In genomic region chr10:102744374-102745051, GRCh38 we compare ENCODE assay signal across 8 cellular contexts. TPM values are rescaled to one million over a fixed set of nuclear protein-coding genes. Genes with fewer than 3 reads are reported as not detected.
DNase-seq lines count a peak whose midpoint lies in the region; ATAC-seq and TF ChIP-seq lines count a peak whose summit lies in the region.

No MANE protein-coding gene starts in this region.

- H3K9me3 ChIP-seq in hepatocyte (ENCODE audit: low read depth): no peaks in the 10 kb centered on the region

- no peaks in the 10 kb centered on the region for H3K27me3 Mint-ChIP-seq in activated naive CD8-positive, alpha-beta T cell treated with anti-CD3 and anti-CD28 coated beads, Interleukin-2, amount 50 U/mL, for 24 hours

- H3K27ac ChIP-seq in HL-60 (replicated peaks): peak overlapping the region; percentile 68
- H3K27ac ChIP-seq in hepatocyte: peak overlapping the region; percentile 47

- no peaks in the 10 kb centered on the region for H4K20me1 ChIP-seq in hepatocyte (ENCODE audit: insufficient read depth, poor library complexity, severe bottlenecking)

- peaks cover 58% of the 10 kb centered on the region for H3K4me1 Mint-ChIP-seq in activated naive CD8-positive, alpha-beta T cell treated with anti-CD3 and anti-CD28 coated beads, Interleukin-2, amount 50 U/mL, for 24 hours

- peak; percentile 51 for DNase-seq in GM12865 (ENCODE audit: low read depth)
- no peak for DNase-seq in HL-60 (ENCODE audit: low read depth in 1 of 2, low spot score in 1 of 2)
- no peak for DNase-seq in activated naive CD8-positive, alpha-beta T cell treated with anti-CD3 and anti-CD28 coated beads, Interleukin-2, amount 50 U/mL, for 24 hours
- peak; percentile 41 for DNase-seq in hepatocyte (ENCODE audit: low spot score)
- no peak for DNase-seq in sciatic nerve (ENCODE audit: low spot score)
- no peak for DNase-seq in NCI-H187 treated with DMSO at 0.1 percent for 48 hours (lab: John Stamatoyannopoulos, UW)
- no peak for DNase-seq in epidermal melanocyte (ENCODE audit: insufficient read length, low spot score)
- no peak for DNase-seq in A172 (ENCODE audit: low spot score)

- peak overlapping the region; percentile 87 for H3K4me2 ChIP-seq in hepatocyte

- peak overlapping the region; percentile 99 for H3K4me3 Mint-ChIP-seq in activated naive CD8-positive, alpha-beta T cell treated with anti-CD3 and anti-CD28 coated beads, Interleukin-2, amount 50 U/mL, for 24 hours

- ATAC-seq in activated naive CD8-positive, alpha-beta T cell treated with anti-CD3 and anti-CD28 coated beads, Interleukin-2, amount 50 U/mL, for 24 hours: peak; percentile 1
- ATAC-seq in sciatic nerve: peak; percentile 30

- H3K27ac Mint-ChIP-seq in activated naive CD8-positive, alpha-beta T cell treated with anti-CD3 and anti-CD28 coated beads, Interleukin-2, amount 50 U/mL, for 24 hours: peak overlapping the region; percentile 93

- no peak for TF ChIP-seq CTCF in GM12865 (IDR thresholded peaks at IDR 0.05; ENCODE audit: insufficient read depth, low read depth, low read length, missing control alignments)
- no peak for TF ChIP-seq CTCF in HL-60 (IDR thresholded peaks at IDR 0.05; ENCODE audit: insufficient read depth, low read length)
- TF ChIP-seq CTCF in hepatocyte (IDR thresholded peaks at IDR 0.05; ENCODE audit: poor library complexity): no peak

- 14% methylated on average over 9 of the region's 9 CpGs for WGBS in hepatocyte (ENCODE audit: low lambda C conversion rate, missing lambda C conversion rate)

- H3K36me3 ChIP-seq in hepatocyte (replicated peaks; ENCODE audit: insufficient read depth, low read depth): no peaks in the 10 kb centered on the region

- no peaks in the 10 kb centered on the region for H3K9me2 ChIP-seq in hepatocyte (replicated peaks; ENCODE audit: insufficient read depth)

- peaks cover 53% of the 10 kb centered on the region for H3K79me2 ChIP-seq in hepatocyte

- H3K36me3 Mint-ChIP-seq in activated naive CD8-positive, alpha-beta T cell treated with anti-CD3 and anti-CD28 coated beads, Interleukin-2, amount 50 U/mL, for 24 hours (ENCODE audit: low read depth): peaks cover 10% of the 10 kb centered on the region

- peaks cover 16% of the 10 kb centered on the region for H3K4me1 ChIP-seq in hepatocyte (ENCODE audit: insufficient read depth)

- H3K27me3 ChIP-seq in HL-60 (ENCODE audit: insufficient read depth, poor library complexity, severe bottlenecking) (no peaks in the 10 kb centered on the region), hepatocyte (no peaks in the 10 kb centered on the region)

- H3K9me3 Mint-ChIP-seq in activated naive CD8-positive, alpha-beta T cell treated with anti-CD3 and anti-CD28 coated beads, Interleukin-2, amount 50 U/mL, for 24 hours: peaks cover 6% of the 10 kb centered on the region

- no peak overlapping the region for H2AFZ ChIP-seq in hepatocyte

- intact Hi-C loops in sciatic nerve (cut with DNase I): no loop called here

- H3K4me3 ChIP-seq in GM12865 (ENCODE audit: low read depth, low read length): peak overlapping the region; percentile 97
- peak overlapping the region; percentile 88 for H3K4me3 ChIP-seq in HL-60 (replicated peaks; ENCODE audit: insufficient read depth, low read length)
- peak overlapping the region; percentile 63 for H3K4me3 ChIP-seq in hepatocyte

RNA-seq across cellular contexts. Expression of gene WBP1L, which starts 0.8 kb away (rescaled TPM):
- 57.1 and 57.8 TPM in 2 replicates for total RNA-seq in hepatocyte
- polyA plus RNA-seq in hepatocyte: 21.6 and 24.5 TPM in 2 replicates
- total RNA-seq in sciatic nerve: 66.2 TPM
- 19.1 and 26.4 TPM in 2 replicates for total RNA-seq in A172 (2014; rRNA removed; shearing (Covaris generic))

RNA-seq across cellular contexts. Expression of gene SFXN2, which starts 30.1 kb away (rescaled TPM):
- total RNA-seq in hepatocyte (6.2 and 17.5 TPM in 2 replicates), sciatic nerve (7.6 TPM)
- polyA plus RNA-seq in hepatocyte: 12.3 and 15.7 TPM in 2 replicates
- total RNA-seq in A172 (2014; rRNA removed; shearing (Covaris generic)): 7.3 and 9.5 TPM in 2 replicates

RNA-seq across cellular contexts. Expression of gene ARL3, which starts 30.3 kb away (rescaled TPM):
- 6.4 and 9.6 TPM in 2 replicates for total RNA-seq in hepatocyte
- 16.5 and 18.5 TPM in 2 replicates for polyA plus RNA-seq in hepatocyte
- 17.4 TPM for total RNA-seq in sciatic nerve
- 11.1 and 17.9 TPM in 2 replicates for total RNA-seq in A172 (2014; rRNA removed; shearing (Covaris generic))

Comparison
In these comparisons a context has a peak if more than half of its experiments do, and no peak if none do; other contexts are left out.
1. DNase-seq: peak in GM12865 (single experiment) and hepatocyte (single experiment); none in HL-60 (0 of 2), activated naive CD8-positive, alpha-beta T cell treated with anti-CD3 and anti-CD28 coated beads, Interleukin-2, amount 50 U/mL, for 24 hours (single experiment), sciatic nerve (single experiment), NCI-H187 treated with DMSO at 0.1 percent for 48 hours (single experiment), epidermal melanocyte (single experiment) and A172 (single experiment).
2. Peak in every context shown above with its lines, with median percentiles within 50 percentile points of each other: H3K4me3 ChIP-seq.